16 cellular contexts compared by ENCODE assay signal in the genomic region with DNA sequence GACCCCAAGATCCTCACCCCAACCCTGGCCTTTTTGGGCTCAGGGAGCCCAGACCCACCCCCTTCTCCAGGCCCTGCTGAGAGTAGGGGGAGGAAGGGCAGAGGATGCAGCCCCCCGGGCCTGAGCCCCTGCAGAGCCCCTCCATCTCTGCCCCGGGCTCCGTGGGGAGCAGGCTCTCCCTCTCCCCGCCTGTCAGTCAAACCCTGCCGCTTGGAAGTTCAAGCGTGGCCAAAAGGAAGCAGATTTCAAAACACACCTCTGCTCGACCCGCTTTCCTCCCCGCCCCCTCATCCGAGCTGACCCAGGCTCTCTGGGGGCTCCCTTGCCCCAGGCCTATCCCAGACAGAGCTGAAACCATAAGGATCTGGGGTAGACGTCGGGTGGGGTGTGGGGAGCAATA. TPM values are rescaled to one million over a fixed set of nuclear protein-coding genes. Genes with fewer than 3 reads are reported as not detected.
A peak's percentile ranks its signal among the peaks of the same experiment; 100 is the strongest.
DNase-seq lines count a peak whose midpoint lies in the region; ATAC-seq and TF ChIP-seq lines count a peak whose summit lies in the region.
"Had no signal": no experiment of that assay in that cellular context is flagged by ENCODE, and none has a peak within 500 bp of the region (broad histone marks: within the 10 kb centered on the region; RNA-seq: fewer than 3 reads in every experiment).

No MANE protein-coding gene starts in this region.

- no peaks in the 10 kb centered on the region for H3K27me3 ChIP-seq in BLaER1
- H3K27me3 ChIP-seq in NT2/D1 (ENCODE audit: insufficient read depth, insufficient read length), result peaks cover 9% of the 10 kb centered on the region
- peaks cover 0 to 31% (median 4%) of the 10 kb centered on the region in 7 donors for H3K27me3 ChIP-seq in spleen (replicated peaks in 1 of 7)

- peak overlapping the region; percentile 32 for H3K9ac ChIP-seq in BLaER1
- H3K9ac ChIP-seq in NT2/D1 (ENCODE audit: insufficient read length, low read depth), result peak overlapping the region; percentile 46
- H3K9ac ChIP-seq: GM23248 had no signal

- H3K4me1 ChIP-seq in BLaER1 (peaks cover 30% of the 10 kb centered on the region), NT2/D1 (ENCODE audit: insufficient read depth, insufficient read length) (peaks cover 37% of the 10 kb centered on the region), spleen (peaks cover 0 to 20% (median 4%) of the 10 kb centered on the region in 6 donors)
- H3K4me1 ChIP-seq: HAP-1 had no signal

- H4K20me1 ChIP-seq in BLaER1, result no peaks in the 10 kb centered on the region

- WGBS in spleen, 5 donors, result 44 to 59% (median 49%) methylated on average over 10 to 12 of the region's 12 CpGs

- no peak for TF ChIP-seq CTCF in spleen (IDR thresholded peaks at IDR 0.05 in 8 of 11, conservative IDR thresholded peaks at IDR 0.05 in 3 of 11)

- no peak for TF ChIP-seq POLR2A in spleen (IDR thresholded peaks at IDR 0.05)

- intact Hi-C loops in spleen (cut with DNase I; ENCODE audit: low total_unique reads), result no loop called here

- H3K27ac ChIP-seq in BLaER1, result no peak overlapping the region
- H3K27ac ChIP-seq in spleen, result no peak overlapping the region
- H3K27ac ChIP-seq: 22Rv1, GM23248, HL-60 had no signal

- H3K9me3 ChIP-seq in BLaER1 (no peaks in the 10 kb centered on the region), NT2/D1 (ENCODE audit: insufficient read depth, low read length) (no peaks in the 10 kb centered on the region; the same call in 1 of the 2 replicates), spleen (no peaks in the 10 kb centered on the region)
- H3K9me3 ChIP-seq: HAP-1 had no signal

- DNase-seq in NT2/D1 (ENCODE audit: low read depth, low spot score), result no peak
- peak; percentile 54 for DNase-seq in left kidney (ENCODE audit: low read depth, low spot score)
- DNase-seq in spleen, result peak; percentile 62
- no peak for DNase-seq in HT-29 (ENCODE audit: low spot score)
- DNase-seq: CD4-positive, CD25-positive, alpha-beta regulatory T cell; DMS53; GF-D8; GM23248; HFFc6; KBM-7 had no signal

- no peaks in the 10 kb centered on the region for H3K36me3 ChIP-seq in BLaER1
- H3K36me3 ChIP-seq in NT2/D1 (ENCODE audit: insufficient read depth, insufficient read length, low read length), result no peaks in the 10 kb centered on the region
- H3K36me3 ChIP-seq in spleen, result no peaks in the 10 kb centered on the region
- H3K36me3 ChIP-seq: HAP-1 had no signal

- peak overlapping the region; percentile 68 for H3K4me2 ChIP-seq in BLaER1

- ATAC-seq in GM18868 (IDR thresholded peaks at IDR 0.05; ENCODE audit: unreplicated experiment), result no peak
- ATAC-seq in GM19397 (IDR thresholded peaks at IDR 0.05; ENCODE audit: unreplicated experiment), result no peak

- H3K4me3 ChIP-seq in BLaER1 (no peak overlapping the region), NT2/D1 (ENCODE audit: insufficient read length, low read depth) (no peak overlapping the region), spleen (no peak overlapping the region)
- H3K4me3 ChIP-seq: GM23248, HAP-1 had no signal

RNA-seq across cellular contexts. Expression of a gene that starts 39.0 kb away (rescaled TPM):
- total RNA-seq in spleen, result 100 to 1,000 TPM in 4 of 7 donors, 10 to 100 TPM in 3; 65.3 to 174 (median 125) TPM
- polyA plus RNA-seq in spleen, result 100 to 1,000 TPM in 1 of 3 donors, 10 to 100 TPM in 2; 27.8 to 111 (median 35.3) TPM
- total RNA-seq in HT-29 (2014; rRNA removed; shearing (Covaris generic)), result 159 and 173 TPM in 2 replicates

Comparison
In these comparisons a context has a peak if more than half of its experiments do, and no peak if none do; other contexts are left out.
1. DNase-seq: peak in left kidney (single experiment) and spleen (single experiment); none in NT2/D1 (single experiment) and HT-29 (single experiment).